Comparison of ENCODE assay signal across 14 cellular contexts in genomic region chr4:75015627-75016026, GRCh38.
"Had no signal": no experiment of that assay in that cellular context is flagged by ENCODE, and none has a peak within 500 bp of the region (broad histone marks: within the 10 kb centered on the region; RNA-seq: fewer than 3 reads in every experiment).

No MANE protein-coding gene starts in this region.

- H2AFZ ChIP-seq: hepatocyte, neural progenitor cell had no signal

- H3K9me3 ChIP-seq: testis had no signal

- H3K27me3 Mint-ChIP-seq: activated CD4-positive, alpha-beta T cell treated with anti-CD3 and anti-CD28 coated beads, Interleukin-2, amount 10 ng/mL, durations not matched to agents 7 days and 5 days; activated naive CD8-positive, alpha-beta T cell treated with anti-CD3 and anti-CD28 coated beads for 36 hours; naive B cell; T-cell had no signal

- ATAC-seq: stimulated activated naive CD8-positive, alpha-beta T cell treated with anti-CD3 and anti-CD28 coated beads, Interleukin-15, Interleukin-2, amounts not matched to agents 100 U/mL and 50 U/mL, for 24 hours; T-cell had no signal

- H3K4me3 ChIP-seq: hepatocyte, neural progenitor cell, SK-N-MC, testis had no signal

- H3K36me3 Mint-ChIP-seq: activated naive CD8-positive, alpha-beta T cell treated with anti-CD3 and anti-CD28 coated beads for 36 hours; T-cell had no signal

- H3K27ac Mint-ChIP-seq: activated CD4-positive, alpha-beta T cell treated with anti-CD3 and anti-CD28 coated beads, Interleukin-2, amount 10 ng/mL, durations not matched to agents 7 days and 5 days; activated naive CD8-positive, alpha-beta T cell treated with anti-CD3 and anti-CD28 coated beads for 36 hours; T-cell had no signal

- H3K4me1 ChIP-seq: neural progenitor cell, testis had no signal

- H3K36me3 ChIP-seq: brain microvascular endothelial cell, neural progenitor cell had no signal

- H3K27ac ChIP-seq: brain microvascular endothelial cell, hepatocyte, neural progenitor cell, SK-N-MC, testis had no signal

- H3K4me3 Mint-ChIP-seq: activated CD4-positive, alpha-beta T cell treated with anti-CD3 and anti-CD28 coated beads, Interleukin-2, amount 10 ng/mL, durations not matched to agents 7 days and 5 days; activated naive CD8-positive, alpha-beta T cell treated with anti-CD3 and anti-CD28 coated beads for 36 hours; naive B cell; neural progenitor cell; T-cell had no signal

- DNase-seq: activated CD4-positive, alpha-beta T cell treated with anti-CD3 and anti-CD28 coated beads, Interleukin-2, amount 10 ng/mL, durations not matched to agents 7 days and 5 days; activated naive CD8-positive, alpha-beta T cell treated with anti-CD3 and anti-CD28 coated beads for 36 hours; amygdala; brain microvascular endothelial cell; dermis blood vessel endothelial cell; islet precursor cell; naive B cell; stimulated activated naive CD8-positive, alpha-beta T cell treated with anti-CD3 and anti-CD28 coated beads, Interleukin-15, Interleukin-2, amounts not matched to agents 100 U/mL and 50 U/mL, for 24 hours; T-cell; T-helper 9 cell; testis had no signal

- H3K4me1 Mint-ChIP-seq: activated CD4-positive, alpha-beta T cell treated with anti-CD3 and anti-CD28 coated beads, Interleukin-2, amount 10 ng/mL, durations not matched to agents 7 days and 5 days; activated naive CD8-positive, alpha-beta T cell treated with anti-CD3 and anti-CD28 coated beads for 36 hours; neural progenitor cell; T-cell had no signal

- H3K9me3 Mint-ChIP-seq: activated CD4-positive, alpha-beta T cell treated with anti-CD3 and anti-CD28 coated beads, Interleukin-2, amount 10 ng/mL, durations not matched to agents 7 days and 5 days; activated naive CD8-positive, alpha-beta T cell treated with anti-CD3 and anti-CD28 coated beads for 36 hours; neural progenitor cell had no signal

- H3K9ac ChIP-seq: neural progenitor cell had no signal

- H3K27me3 ChIP-seq: brain microvascular endothelial cell, hepatocyte, neural progenitor cell, testis had no signal

- H3K4me2 ChIP-seq: hepatocyte, neural progenitor cell had no signal

- H3K79me2 ChIP-seq: hepatocyte had no signal
